Comparison of ENCODE assay signal across 8 cellular contexts in the genomic region with DNA sequence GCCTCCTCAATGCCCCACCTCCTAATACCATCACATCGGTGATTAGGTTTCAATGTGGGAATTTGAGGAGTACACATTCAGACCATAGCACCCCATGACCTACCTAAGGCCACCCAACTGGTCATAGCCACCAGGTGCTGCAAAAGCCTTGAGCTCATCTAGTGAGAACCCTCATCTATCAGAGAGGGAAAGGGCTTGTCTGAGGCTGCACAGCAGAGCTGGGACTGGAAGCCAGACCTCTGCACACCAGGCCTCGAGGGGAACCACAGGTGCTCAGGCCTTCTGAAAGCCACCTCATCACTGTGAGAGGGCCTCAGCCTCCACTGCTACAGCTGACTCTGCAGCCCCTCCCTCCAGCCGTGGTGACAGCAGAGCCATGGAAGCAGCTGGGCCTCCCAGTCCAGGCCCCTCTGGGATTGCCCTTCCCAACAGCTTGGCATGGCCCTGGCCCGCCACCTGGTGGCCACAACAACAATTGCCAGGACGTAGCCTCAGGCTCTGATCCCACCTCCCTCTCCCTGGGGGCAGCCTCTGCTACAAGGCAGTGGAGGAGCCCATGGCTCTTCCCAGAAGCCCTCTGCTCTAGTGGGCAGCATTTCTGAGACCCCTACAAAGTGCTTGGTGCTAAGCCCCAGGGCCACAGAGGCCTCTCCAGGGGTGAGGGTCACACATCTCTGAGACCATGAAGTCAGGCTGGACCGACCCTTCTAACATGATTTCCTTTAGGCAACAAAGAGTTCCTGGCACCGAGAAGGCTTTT. TPM values are rescaled to one million over a fixed set of nuclear protein-coding genes. Genes with fewer than 3 reads are reported as not detected.
A peak's percentile ranks its signal among the peaks of the same experiment; 100 is the strongest.
DNase-seq lines count a peak whose midpoint lies in the region; ATAC-seq and TF ChIP-seq lines count a peak whose summit lies in the region.

No MANE protein-coding gene starts in this region.

- H4K20me1 ChIP-seq in DND-41 (ENCODE audit: insufficient read depth, low read length): peaks cover 3% of the 10 kb centered on the region; the same call in 1 of the 2 replicates

- no peaks in the 10 kb centered on the region for H3K36me3 Mint-ChIP-seq in natural killer cell

- H3K4me1 ChIP-seq in DND-41 (ENCODE audit: insufficient read depth, low read length): peaks cover 3% of the 10 kb centered on the region; the same call in 1 of the 2 replicates

- H3K4me3 Mint-ChIP-seq in natural killer cell: no peak overlapping the region

- no peak overlapping the region for H3K9ac ChIP-seq in DND-41 (ENCODE audit: low read depth, low read length)

- no peaks in the 10 kb centered on the region for H3K9me3 Mint-ChIP-seq in natural killer cell

- intact Hi-C loops in natural killer cell (cut with micrococcal nuclease): loop anchor here (1.0 kb wide), 1 partner anchor 178 kb away; no protein-coding TSS in a partner anchor

- H3K4me1 Mint-ChIP-seq in natural killer cell: peaks cover 18 to 24% of the 10 kb centered on the region in 2 donors

- H3K9me3 ChIP-seq in DND-41 (ENCODE audit: insufficient read depth, low read length, severe bottlenecking): no peaks in the 10 kb centered on the region

- H3K27me3 Mint-ChIP-seq in natural killer cell (ENCODE audit: low read depth in 2 of 2): peaks cover 13 to 23% of the 10 kb centered on the region in 2 donors

- peak; percentile 76 for DNase-seq in DND-41
- DNase-seq in HPDE6-E6E7 (ENCODE audit: extremely low spot score): peak; percentile 39
- DNase-seq in NOMO-1 treated with DMSO at 0.1 percent for 48 hours (lab: John Stamatoyannopoulos, UW; ENCODE audit: unreplicated experiment): peak; percentile 47
- peak; percentile 46 for DNase-seq in activated T-cell treated with anti-CD3 and anti-CD28 coated beads for 24 hours (ENCODE audit: low read depth)
- DNase-seq in erythroblast (lab: John Stamatoyannopoulos, UW): peak; percentile 46 to 72
- DNase-seq in natural killer cell: peak; percentile 66
- DNase-seq in stimulated activated naive CD4-positive, alpha-beta T cell treated with Interleukin-2 at 50 U/mL for 16 hours (lab: John Stamatoyannopoulos, UW): peak; percentile 48

- H2AFZ ChIP-seq in DND-41 (ENCODE audit: low read depth, low read length): no peak overlapping the region

- ATAC-seq in DND-41 (ENCODE audit: insufficient read depth, low read depth): peak; percentile 90
- peak; percentile 36 to 53 (median 46) for ATAC-seq in natural killer cell
- ATAC-seq in HG03521 (IDR thresholded peaks at IDR 0.05; ENCODE audit: unreplicated experiment): no peak

- H3K4me2 ChIP-seq in DND-41 (ENCODE audit: insufficient read depth, low read length): no peak overlapping the region

- no peak overlapping the region for H3K27ac Mint-ChIP-seq in natural killer cell

- TF ChIP-seq CTCF in DND-41 (IDR thresholded peaks at IDR 0.05; ENCODE audit: borderline replicate concordance, extremely low read depth, low read length, poor library complexity, severe bottlenecking) (peak; percentile 95), natural killer cell (IDR thresholded peaks at IDR 0.05) (peak; percentile 91)

- H3K4me3 ChIP-seq in DND-41 (ENCODE audit: low read depth in 1 of 2, low read length in 2 of 2): no peak overlapping the region

- TF ChIP-seq POLR2A in erythroblast (IDR thresholded peaks at IDR 0.05; ENCODE audit: low read length): no peak

- H3K27me3 ChIP-seq in DND-41 (ENCODE audit: insufficient read depth, low read length, poor library complexity): no peaks in the 10 kb centered on the region

- H3K36me3 ChIP-seq in DND-41 (ENCODE audit: insufficient read depth, low read length): no peaks in the 10 kb centered on the region

- H3K27ac ChIP-seq in DND-41 (ENCODE audit: low read length): no peak overlapping the region

- H3K79me2 ChIP-seq in DND-41 (ENCODE audit: insufficient read depth, low read length): no peaks in the 10 kb centered on the region

RNA-seq across cellular contexts. Expression of gene PRDM11, which starts 41.0 kb away (rescaled TPM):
- 10 to 100 TPM; 10.3 to 14.7 (median 13.7) TPM for total RNA-seq in natural killer cell
